In genomic region chr2:235107640-235107951, GRCh38 we compare ENCODE assay signal across 11 cellular contexts.
DNase-seq lines count a peak whose midpoint lies in the region; ATAC-seq, FAIRE-seq and TF ChIP-seq lines count a peak whose summit lies in the region.
"Had no signal": no experiment of that assay in that cellular context is flagged by ENCODE, and none has a peak within 500 bp of the region (broad histone marks: within the 10 kb centered on the region; RNA-seq: fewer than 3 reads in every experiment).

No MANE protein-coding gene starts in this region.

- intact Hi-C loops in IMR-90 (cut with micrococcal nuclease) (loop anchor here (2.0 to 5.0 kb wide), 6 partner anchors 140 to 557 kb away; no protein-coding TSS in a partner anchor), right lobe of liver (cut with DNase I) (no loop called here)

- H3K56ac ChIP-seq in IMR-90 (ENCODE audit: extremely low read depth, insufficient read depth, low read length) (no peak overlapping the region), H1 (replicated peaks; ENCODE audit: insufficient read length, low read depth, low read length) (no peak overlapping the region)

- H4K8ac ChIP-seq in IMR-90 (ENCODE audit: low read depth in 2 of 2, low read length in 2 of 2) (no peak overlapping the region), H1 (ENCODE audit: extremely low read depth, insufficient read depth, low read length) (no peak overlapping the region)

- 0 out of 2 replicates have a peak, but pooled peaks cover 6% of the 10 kb centered on the region for H3K9me1 ChIP-seq in IMR-90 (ENCODE audit: insufficient read depth, low read length)

- no peaks in the 10 kb centered on the region for H3K36me3 ChIP-seq in IMR-90 (ENCODE audit: control insufficient read depth, insufficient read depth, low read length)
- no peaks in the 10 kb centered on the region for H3K36me3 ChIP-seq in H1 (ENCODE audit: control insufficient read depth in 2 of 4, insufficient read depth in 4 of 4, low read length in 3 of 4)
- no peaks in the 10 kb centered on the region for H3K36me3 ChIP-seq in right lobe of liver
- H3K36me3 ChIP-seq: HAP-1 had no signal

- H3K18ac ChIP-seq in IMR-90 (ENCODE audit: low read depth, low read length), result no peak overlapping the region
- no peak overlapping the region for H3K18ac ChIP-seq in H1 (ENCODE audit: extremely low read depth, low read length)

- H3K23me2 ChIP-seq in H1 (ENCODE audit: low read depth, low read length), result no peaks in the 10 kb centered on the region

- no peak overlapping the region for H4K5ac ChIP-seq in IMR-90 (ENCODE audit: low read depth, low read length)
- no peak overlapping the region for H4K5ac ChIP-seq in H1 (ENCODE audit: insufficient read length, low read depth, low read length)

- POLR2A ChIA-PET in IMR-90 (lab: Charles Lee; ENCODE audit: unreplicated experiment) (no interaction called here), H1 (lab: Charles Lee; ENCODE audit: partially characterized antibody) (no interaction called here)

- 90% methylated on average over 1 of the region's 3 CpGs; no CpG with 5 or more reads in 1 of the 2 experiments for WGBS in IMR-90 (ENCODE audit: extremely low coverage in 2 of 2, insufficient read length in 1 of 2), 2 experiments
- 82% methylated on average over 3 of the region's 3 CpGs; no CpG with 5 or more reads in 1 of the 2 experiments for WGBS in H1 (ENCODE audit: extremely low coverage in 1 of 2, insufficient coverage in 1 of 2, insufficient read length in 1 of 2, insufficient replicate concordance in 2 of 2, low coverage in 1 of 2, low lambda C conversion rate in 2 of 2, missing lambda C conversion rate in 1 of 2), 2 experiments
- 23% methylated on average over 3 of the region's 3 CpGs for WGBS in right lobe of liver (ENCODE audit: insufficient coverage, low coverage, low lambda C conversion rate, missing lambda C conversion rate)

- no TSS peak for BruUV-seq in IMR-90 (replicated peaks; lab: Mats Ljungman, UMichigan)

- H3K79me1 ChIP-seq in IMR-90 (ENCODE audit: low read depth in 1 of 2, low read length in 2 of 2) (peaks cover 0 to 3% of the 10 kb centered on the region in 2 experiments; a peak in 1 of 4 replicates), H1 (ENCODE audit: low read depth, low read length) (no peaks in the 10 kb centered on the region)

- no peak overlapping the region for H3K4me3 ChIP-seq in IMR-90 (ENCODE audit: insufficient read depth, low read depth, low read length)
- no peak overlapping the region for H3K4me3 ChIP-seq in H1 (ENCODE audit: extremely low read depth in 1 of 4, insufficient read depth in 2 of 4, low read depth in 3 of 4, low read length in 4 of 4)
- no peak overlapping the region for H3K4me3 ChIP-seq in right lobe of liver
- H3K4me3 ChIP-seq: HAP-1 had no signal

- no peaks in the 10 kb centered on the region; a peak in 1 of 4 replicates for H3K79me2 ChIP-seq in H1 (ENCODE audit: control insufficient read depth in 1 of 2, insufficient read depth in 2 of 2, low read length in 2 of 2)

- H3K4me1 ChIP-seq in IMR-90 (ENCODE audit: control insufficient read depth, insufficient read depth, low read length) (peaks cover 4% of the 10 kb centered on the region; the same call in 1 of the 2 replicates), H1 (replicated peaks in 1 of 4; ENCODE audit: control insufficient read depth in 3 of 4, insufficient read depth in 4 of 4, low read length in 3 of 4) (peaks cover 0 to 3% (median 0%) of the 10 kb centered on the region in 4 experiments; a peak in 1 of 7 replicates), right lobe of liver (peaks cover 0 to 6% (median 0%) of the 10 kb centered on the region in 4 donors)
- H3K4me1 ChIP-seq: HAP-1 had no signal

- dilution Hi-C loops in IMR-90 (cut with HindIII; ENCODE audit: low sequenced_read_pairs, unreplicated experiment), result loop anchor here (25.0 kb wide), 1 partner anchor 545 kb away; no protein-coding TSS in a partner anchor

- ATAC-seq in IMR-90 (ENCODE audit: low read depth) (no peak), right lobe of liver (peak; percentile 52 to 79 (median 73)), GM21360 (IDR thresholded peaks at IDR 0.05; ENCODE audit: unreplicated experiment) (no peak)

- in situ Hi-C loops in IMR-90 (cut with MboI; ENCODE audit: low sequenced_read_pairs), result loop anchor here (5.0 to 25.0 kb wide), 4 partner anchors 153 to 845 kb away; partner anchors contain the start of gene SH3BP4

- H2BK15ac ChIP-seq in IMR-90 (ENCODE audit: low read depth, low read length) (no peak overlapping the region), H1 (ENCODE audit: low read length) (no peak overlapping the region)

- no peak overlapping the region for H2BK120ac ChIP-seq in IMR-90 (ENCODE audit: low read depth, low read length)
- H2BK120ac ChIP-seq in H1 (replicated peaks; ENCODE audit: low read depth, low read length), result no peak overlapping the region

- DNase-seq in IMR-90 (no peak), H1 (ENCODE audit: low read depth in 1 of 2, low spot score in 2 of 2) (no peak), right lobe of liver (no peak), mucosa of gallbladder (ENCODE audit: low spot score) (no peak), NCI-H69 (lab: John Stamatoyannopoulos, UW) (no peak)
- no peak for DNase-seq in effector CD8-positive, alpha-beta T cell (lab: John Stamatoyannopoulos, UW)
- DNase-seq: GOT3, KG1 had no signal

- no peak overlapping the region for H2BK12ac ChIP-seq in H1 (ENCODE audit: low read depth, low read length)

- no peak overlapping the region for H3K4ac ChIP-seq in IMR-90 (ENCODE audit: low read depth, low read length)
- no peak overlapping the region for H3K4ac ChIP-seq in H1 (replicated peaks; ENCODE audit: insufficient read length, low read depth, low read length)

- H3K23ac ChIP-seq in IMR-90 (ENCODE audit: low read depth, low read length), result no peak overlapping the region
- no peak overlapping the region for H3K23ac ChIP-seq in H1 (ENCODE audit: insufficient read length)

- TF ChIP-seq RAD21 in IMR-90 (IDR thresholded peaks at IDR 0.05; ENCODE audit: low read length) (no peak), H1 (IDR thresholded peaks at IDR 0.05 in 1 of 2, conservative IDR thresholded peaks at IDR 0.05 in 1 of 2; ENCODE audit: low read depth in 2 of 2, low read length in 2 of 2) (no peak)

- no peak for FAIRE-seq in H1 (lab: Jason Lieb, UNC)

- CTCF ChIA-PET in IMR-90 (lab: Yijun Ruan, JAX) (interaction anchor here (0.6 to 3.1 kb wide), 12 partner anchors 9 to 1125 kb away, joined by 3 to 13 read pairs (median 3); no protein-coding TSS in a partner anchor), H1 (lab: Charles Lee; ENCODE audit: partially characterized antibody) (interaction anchor here (0.8 to 5.0 kb wide), 35 partner anchors 8 to 958 kb away, joined by 3 to 35 read pairs (median 4); no protein-coding TSS in a partner anchor)

- no peak overlapping the region for H4K91ac ChIP-seq in IMR-90 (ENCODE audit: insufficient read depth, low read depth, low read length)
- H4K91ac ChIP-seq in H1 (replicated peaks; ENCODE audit: insufficient read length, low read length), result no peak overlapping the region

- H2AK5ac ChIP-seq in IMR-90 (ENCODE audit: low read depth, low read length), result no peak overlapping the region
- no peak overlapping the region for H2AK5ac ChIP-seq in H1 (ENCODE audit: low read depth, low read length)

- H3K9me3 ChIP-seq in IMR-90 (ENCODE audit: control insufficient read depth, insufficient read depth, low read length) (no peaks in the 10 kb centered on the region), H1 (ENCODE audit: insufficient read depth in 2 of 2, low read depth in 1 of 2, low read length in 1 of 2) (no peaks in the 10 kb centered on the region), right lobe of liver (no peaks in the 10 kb centered on the region)
- H3K9me3 ChIP-seq: HAP-1 had no signal

- H3K4me2 ChIP-seq in IMR-90 (ENCODE audit: low read depth, low read length) (no peak overlapping the region), H1 (ENCODE audit: insufficient read depth in 1 of 2, low read depth in 2 of 2, low read length in 2 of 2) (no peak overlapping the region)

- no peak for TF ChIP-seq POLR2A in IMR-90 (IDR thresholded peaks at IDR 0.05; ENCODE audit: low read depth, low read length)
- TF ChIP-seq POLR2A in H1 (IDR thresholded peaks at IDR 0.05; ENCODE audit: control extremely low read depth in 1 of 2, low read depth in 2 of 2, low read length in 2 of 2), result no peak
- TF ChIP-seq POLR2A in right lobe of liver (IDR thresholded peaks at IDR 0.05), result no peak

- peaks cover under 1% of the 10 kb centered on the region; the same call in 1 of the 2 replicates for H3K27me3 ChIP-seq in IMR-90 (ENCODE audit: control insufficient read depth, insufficient read depth, low read length)
- H3K27me3 ChIP-seq in H1 (replicated peaks in 1 of 4; ENCODE audit: control insufficient read depth in 3 of 4, extremely low read depth in 1 of 4, insufficient read depth in 3 of 4, low read length in 3 of 4), result no peaks in the 10 kb centered on the region
- no peaks in the 10 kb centered on the region for H3K27me3 ChIP-seq in right lobe of liver

- 0 out of 2 replicates have a peak overlapping the region, but pooled peaks have one; percentile 8 for H2BK20ac ChIP-seq in IMR-90 (ENCODE audit: low read depth, low read length)
- H2BK20ac ChIP-seq in H1 (ENCODE audit: low read length), result no peak overlapping the region

- H2AK9ac ChIP-seq in IMR-90 (replicated peaks; ENCODE audit: low read depth, low read length, poor library complexity), result no peak overlapping the region

- H3K14ac ChIP-seq in IMR-90 (replicated peaks; ENCODE audit: low read depth, low read length) (no peak overlapping the region), H1 (ENCODE audit: insufficient read length) (no peak overlapping the region)

- H2AFZ ChIP-seq in IMR-90 (replicated peaks; ENCODE audit: low read length, poor library complexity) (no peak overlapping the region), H1 (ENCODE audit: low read length) (no peak overlapping the region)

- no peaks in the 10 kb centered on the region for H4K20me1 ChIP-seq in IMR-90 (ENCODE audit: insufficient read depth, low read length)
- H4K20me1 ChIP-seq in H1 (replicated peaks in 1 of 2; ENCODE audit: control insufficient read depth in 1 of 2, insufficient read depth in 2 of 2, low read length in 2 of 2), result no peaks in the 10 kb centered on the region

- H3K27ac ChIP-seq in IMR-90 (ENCODE audit: insufficient read depth, low read length) (no peak overlapping the region), H1 (ENCODE audit: low read depth, low read length) (no peak overlapping the region), right lobe of liver (no peak overlapping the region)
- H3K27ac ChIP-seq: HL-60 had no signal

- TF ChIP-seq EP300 in H1 (IDR thresholded peaks at IDR 0.05; ENCODE audit: borderline replicate concordance in 1 of 2, low read depth in 2 of 2, low read length in 2 of 2), result no peak

- TF ChIP-seq CTCF in IMR-90 (conservative IDR thresholded peaks at IDR 0.05; ENCODE audit: low read depth, low read length) (no peak), H1 (IDR thresholded peaks at IDR 0.05; ENCODE audit: control extremely low read depth in 1 of 3, insufficient read depth in 1 of 3, low read depth in 1 of 3, low read length in 3 of 3) (no peak), right lobe of liver (IDR thresholded peaks at IDR 0.05) (no peak)

- H2BK5ac ChIP-seq in IMR-90 (ENCODE audit: low read depth, low read length, poor library complexity, severe bottlenecking), result no peak overlapping the region
- no peak overlapping the region for H2BK5ac ChIP-seq in H1 (ENCODE audit: low read depth, low read length)

- no peak overlapping the region for H3K9ac ChIP-seq in IMR-90 (ENCODE audit: low read depth, low read length)
- no peak overlapping the region for H3K9ac ChIP-seq in H1 (replicated peaks in 1 of 4; ENCODE audit: extremely low read depth in 1 of 4, low read depth in 3 of 4, low read length in 3 of 4)

Comparison
In these comparisons a context has a peak if more than half of its experiments do, and no peak if none do; other contexts are left out.
1. ATAC-seq: peak in right lobe of liver (4 of 4); none in IMR-90 (single experiment) and GM21360 (single experiment).